In genomic region chr6:78867370-78868040, GRCh38 we compare ENCODE assay signal across 8 cellular contexts. TPM values are rescaled to one million over a fixed set of nuclear protein-coding genes. Genes with fewer than 3 reads are reported as not detected.
DNase-seq lines count a peak whose midpoint lies in the region; ATAC-seq and TF ChIP-seq lines count a peak whose summit lies in the region.

Gene IRAK1BP1, plus strand, starts transcription at chr6:78867551. Its CDS starts 26 bp downstream, at chr6:78867577.

- H3K27ac Mint-ChIP-seq in activated T-helper 2 cell treated with anti-CD3 and anti-CD28 coated beads, Interferon-gamma antibody, Interleukin-2, Interleukin-4, amounts not matched to agents 10 μg/mL and 5 μg/mL and 100 μg/mL, durations not matched to agents 14 hours and 24 hours and 36 hours = peak within 1 kb of the TSS; percentile 93
- peak within 1 kb of the TSS; percentile 89 to 96 for H3K27ac Mint-ChIP-seq in stimulated activated naive CD8-positive, alpha-beta T cell treated with anti-CD3 and anti-CD28 coated beads, Interleukin-15, amount 100 ng/mL, for 72 hours

- H3K4me3 ChIP-seq in KMS-11 (IDR thresholded peaks at IDR 0.05; ENCODE audit: insufficient read depth, low read depth, low read length) (no peak within 1 kb of the TSS), fibroblast of villous mesenchyme (ENCODE audit: low read depth, low read length) (peak within 1 kb of the TSS; percentile 89), neural cell (ENCODE audit: low read length) (peak within 1 kb of the TSS; percentile 91)

- peak; percentile 98 for ATAC-seq in GM21737 (IDR thresholded peaks at IDR 0.05; ENCODE audit: unreplicated experiment)
- peak; percentile 98 for ATAC-seq in stimulated activated naive CD8-positive, alpha-beta T cell treated with anti-CD3 and anti-CD28 coated beads, Interleukin-15, amount 100 ng/mL, for 72 hours

- peaks cover 10% of the 10 kb centered on the region for H3K36me3 Mint-ChIP-seq in activated T-helper 2 cell treated with anti-CD3 and anti-CD28 coated beads, Interferon-gamma antibody, Interleukin-2, Interleukin-4, amounts not matched to agents 10 μg/mL and 5 μg/mL and 100 μg/mL, durations not matched to agents 14 hours and 24 hours and 36 hours (ENCODE audit: low read depth)

- H3K4me3 Mint-ChIP-seq in activated T-helper 2 cell treated with anti-CD3 and anti-CD28 coated beads, Interferon-gamma antibody, Interleukin-2, Interleukin-4, amounts not matched to agents 10 μg/mL and 5 μg/mL and 100 μg/mL, durations not matched to agents 14 hours and 24 hours and 36 hours (ENCODE audit: low read depth) = peak within 1 kb of the TSS; percentile 90
- peak within 1 kb of the TSS; percentile 92 to 94 for H3K4me3 Mint-ChIP-seq in stimulated activated naive CD8-positive, alpha-beta T cell treated with anti-CD3 and anti-CD28 coated beads, Interleukin-15, amount 100 ng/mL, for 72 hours

- intact Hi-C loops in activated T-helper 2 cell treated with anti-CD3 and anti-CD28 coated beads, Interferon-gamma antibody, Interleukin-2, Interleukin-4, amounts not matched to agents 10 μg/mL and 5 μg/mL and 100 μg/mL, durations not matched to agents 14 hours and 24 hours and 36 hours (cut with micrococcal nuclease) = loop anchor here (1.0 to 5.0 kb wide), 3 partner anchors 45 to 367 kb away; partner anchors contain the start of genes HMGN3 and PHIP

- no peaks in the 10 kb centered on the region for H3K27me3 Mint-ChIP-seq in activated T-helper 2 cell treated with anti-CD3 and anti-CD28 coated beads, Interferon-gamma antibody, Interleukin-2, Interleukin-4, amounts not matched to agents 10 μg/mL and 5 μg/mL and 100 μg/mL, durations not matched to agents 14 hours and 24 hours and 36 hours (ENCODE audit: low read depth)
- no peaks in the 10 kb centered on the region for H3K27me3 Mint-ChIP-seq in stimulated activated naive CD8-positive, alpha-beta T cell treated with anti-CD3 and anti-CD28 coated beads, Interleukin-15, amount 100 ng/mL, for 72 hours

- H3F3A ChIP-seq in neural cell (ENCODE audit: insufficient read depth, low read length, poor library complexity, severe bottlenecking) = no peaks in the 10 kb centered on the region

- peak within 1 kb of the TSS; percentile 87 for H3K27ac ChIP-seq in KMS-11
- peak within 1 kb of the TSS; percentile 72 for H3K27ac ChIP-seq in neural cell (ENCODE audit: low read length)

- H3K79me2 ChIP-seq in KMS-11 (ENCODE audit: insufficient read depth, low read depth) = 0 out of 2 replicates have a peak, but pooled peaks cover 7% of the 10 kb centered on the region
- H3K79me2 ChIP-seq in neural cell (replicated peaks; ENCODE audit: insufficient read depth, low read length) = peaks cover 14% of the 10 kb centered on the region

- H3K36me3 ChIP-seq in KMS-11 (ENCODE audit: insufficient read depth) (no peaks in the 10 kb centered on the region), neural cell (ENCODE audit: insufficient read depth, low read length) (no peaks in the 10 kb centered on the region)

- peaks cover 35% of the 10 kb centered on the region for H3K4me1 ChIP-seq in KMS-11 (ENCODE audit: low read depth, poor library complexity, severe bottlenecking)

- H4K20me1 ChIP-seq in KMS-11 (ENCODE audit: insufficient read depth) (no peaks in the 10 kb centered on the region), neural cell (ENCODE audit: insufficient read depth) (no peaks in the 10 kb centered on the region)

- peaks cover 12% of the 10 kb centered on the region for H3K4me1 Mint-ChIP-seq in activated T-helper 2 cell treated with anti-CD3 and anti-CD28 coated beads, Interferon-gamma antibody, Interleukin-2, Interleukin-4, amounts not matched to agents 10 μg/mL and 5 μg/mL and 100 μg/mL, durations not matched to agents 14 hours and 24 hours and 36 hours (ENCODE audit: low read depth)
- peaks cover 9% of the 10 kb centered on the region for H3K4me1 Mint-ChIP-seq in stimulated activated naive CD8-positive, alpha-beta T cell treated with anti-CD3 and anti-CD28 coated beads, Interleukin-15, amount 100 ng/mL, for 72 hours

- peak within 1 kb of the TSS; percentile 87 for H2AFZ ChIP-seq in KMS-11 (ENCODE audit: low read depth)
- peak within 1 kb of the TSS; percentile 97 for H2AFZ ChIP-seq in neural cell (ENCODE audit: low read depth, low read length)

- H3K4me2 ChIP-seq in KMS-11 (peak within 1 kb of the TSS; percentile 62), neural cell (ENCODE audit: low read length) (peak within 1 kb of the TSS; percentile 84)

- TF ChIP-seq CTCF in KMS-11 (conservative IDR thresholded peaks at IDR 0.05; ENCODE audit: low read depth, low read length) = no peak
- TF ChIP-seq CTCF in fibroblast of villous mesenchyme (IDR thresholded peaks at IDR 0.05; ENCODE audit: insufficient read depth, low read depth, low read length) = peak; percentile 9
- peak; percentile 45 for TF ChIP-seq CTCF in neural cell (IDR thresholded peaks at IDR 0.05; ENCODE audit: poor library complexity, severe bottlenecking)

- H3K27me3 ChIP-seq in KMS-11 (ENCODE audit: insufficient read depth, low read depth) = no peaks in the 10 kb centered on the region
- no peaks in the 10 kb centered on the region for H3K27me3 ChIP-seq in neural cell (ENCODE audit: insufficient read depth, low read depth, low read length)

- TF ChIP-seq RAD21 in neural cell (conservative IDR thresholded peaks at IDR 0.05) = peak; percentile 41

- H3K9ac ChIP-seq in KMS-11 (peak within 1 kb of the TSS; percentile 73), neural cell (ENCODE audit: low read length) (peak within 1 kb of the TSS; percentile 76)

- no peaks in the 10 kb centered on the region for H3K9me3 ChIP-seq in neural cell (ENCODE audit: low read length)

- TF ChIP-seq EP300 in neural cell (conservative IDR thresholded peaks at IDR 0.05; ENCODE audit: poor library complexity, severe bottlenecking) = no peak

- DNase-seq in Daoy (ENCODE audit: low read depth) = peak; percentile 90
- peak; percentile 78 for DNase-seq in RPMI7951 (ENCODE audit: low read depth)
- peak; percentile 82 for DNase-seq in activated T-helper 2 cell treated with anti-CD3 and anti-CD28 coated beads, Interferon-gamma antibody, Interleukin-2, Interleukin-4, amounts not matched to agents 10 μg/mL and 5 μg/mL and 100 μg/mL, durations not matched to agents 14 hours and 24 hours and 36 hours (ENCODE audit: low spot score)
- peak; percentile 74 for DNase-seq in fibroblast of villous mesenchyme (ENCODE audit: low read depth)
- peak; percentile 82 to 89 for DNase-seq in stimulated activated naive CD8-positive, alpha-beta T cell treated with anti-CD3 and anti-CD28 coated beads, Interleukin-15, amount 100 ng/mL, for 72 hours

- H3K9me2 ChIP-seq in neural cell (ENCODE audit: insufficient read depth, low read length) = no peaks in the 10 kb centered on the region

- H3K9me3 Mint-ChIP-seq in activated T-helper 2 cell treated with anti-CD3 and anti-CD28 coated beads, Interferon-gamma antibody, Interleukin-2, Interleukin-4, amounts not matched to agents 10 μg/mL and 5 μg/mL and 100 μg/mL, durations not matched to agents 14 hours and 24 hours and 36 hours = no peaks in the 10 kb centered on the region
- no peaks in the 10 kb centered on the region for H3K9me3 Mint-ChIP-seq in stimulated activated naive CD8-positive, alpha-beta T cell treated with anti-CD3 and anti-CD28 coated beads, Interleukin-15, amount 100 ng/mL, for 72 hours

TF ChIP-seq in neural cell, 6 proteins besides CTCF, POLR2A, EP300 and RAD21:
- peak; percentile 49 for TF ChIP-seq POLR2AphosphoS5 (IDR thresholded peaks at IDR 0.05)
- TF ChIP-seq REST (IDR thresholded peaks at IDR 0.05; ENCODE audit: borderline replicate concordance) = peak; percentile 54
- no peak for TF ChIP-seq TAF1 (IDR thresholded peaks at IDR 0.05; ENCODE audit: low read depth)
- peak; percentile 31 for TF ChIP-seq SMC3 (conservative IDR thresholded peaks at IDR 0.05; ENCODE audit: poor library complexity)
- TF ChIP-seq MXI1 (conservative IDR thresholded peaks at IDR 0.05; ENCODE audit: poor library complexity, severe bottlenecking) = peak; percentile 76

RNA-seq across cellular contexts. Expression of gene IRAK1BP1, which starts in this region (rescaled TPM):
- 4.0 and 6.7 TPM in 2 replicates for total RNA-seq in Daoy (2014; rRNA removed; shearing (Covaris generic))
- total RNA-seq in RPMI7951 (2014; rRNA removed; shearing (Covaris generic)) = 5.3 and 5.4 TPM in 2 replicates
- 2.3 and 2.6 TPM in 2 replicates for total RNA-seq in activated T-helper 2 cell treated with anti-CD3 and anti-CD28 coated beads, Interferon-gamma antibody, Interleukin-2, Interleukin-4, amounts not matched to agents 10 μg/mL and 5 μg/mL and 100 μg/mL, durations not matched to agents 14 hours and 24 hours and 36 hours
- 4.2 and 6.5 TPM in 2 replicates for total RNA-seq in fibroblast of villous mesenchyme
- polyA plus RNA-seq in neural cell = 5.3 and 6.6 TPM in 2 replicates
- polyA minus RNA-seq in neural cell = 20.2 and 22.3 TPM in 2 replicates
